In genomic region chr2:61371027-61371426, GRCh38 we compare ENCODE assay signal across 17 cellular contexts.
"Had no signal": no experiment of that assay in that cellular context is flagged by ENCODE, and none has a peak within 500 bp of the region (broad histone marks: within the 10 kb centered on the region; RNA-seq: fewer than 3 reads in every experiment).

No MANE protein-coding gene starts in this region.

- H3K27ac Mint-ChIP-seq: activated CD4-positive, alpha-beta memory T cell treated with anti-CD3 and anti-CD28 coated beads, Interleukin-2, amount 10 ng/mL, durations not matched to agents 7 days and 5 days; activated naive CD4-positive, alpha-beta T cell treated with anti-CD3 and anti-CD28 coated beads for 36 hours had no signal

- H3K4me3 ChIP-seq: adrenal gland, coronary artery, lung, skin epidermis, transverse colon had no signal

- H3K27me3 ChIP-seq: adrenal gland, neutrophil, transverse colon had no signal

- H3K4me1 ChIP-seq: adrenal gland, transverse colon had no signal

- DNase-seq: activated CD4-positive, alpha-beta memory T cell treated with anti-CD3 and anti-CD28 coated beads, Interleukin-2, amount 10 ng/mL, durations not matched to agents 7 days and 5 days; activated CD4-positive, alpha-beta T cell treated with anti-CD3 and anti-CD28 coated beads for 1 hour; activated naive CD4-positive, alpha-beta T cell treated with anti-CD3 and anti-CD28 coated beads for 36 hours; adrenal gland; caudate nucleus; effector CD4-positive, alpha-beta T cell; foreskin melanocyte; head of caudate nucleus; left colon; naive thymus-derived CD4-positive, alpha-beta T cell; posterior cingulate gyrus; substantia nigra; transverse colon had no signal

- H3K27ac ChIP-seq: adrenal gland, coronary artery, neutrophil, skin epidermis, transverse colon had no signal

- ATAC-seq: left colon; naive thymus-derived CD4-positive, alpha-beta T cell had no signal

- H3K9me3 Mint-ChIP-seq: activated CD4-positive, alpha-beta memory T cell treated with anti-CD3 and anti-CD28 coated beads, Interleukin-2, amount 10 ng/mL, durations not matched to agents 7 days and 5 days; activated naive CD4-positive, alpha-beta T cell treated with anti-CD3 and anti-CD28 coated beads for 36 hours; naive thymus-derived CD4-positive, alpha-beta T cell had no signal

- H3K27me3 Mint-ChIP-seq: activated CD4-positive, alpha-beta memory T cell treated with anti-CD3 and anti-CD28 coated beads, Interleukin-2, amount 10 ng/mL, durations not matched to agents 7 days and 5 days; naive thymus-derived CD4-positive, alpha-beta T cell had no signal

- H3K4me3 Mint-ChIP-seq: activated CD4-positive, alpha-beta memory T cell treated with anti-CD3 and anti-CD28 coated beads, Interleukin-2, amount 10 ng/mL, durations not matched to agents 7 days and 5 days; activated naive CD4-positive, alpha-beta T cell treated with anti-CD3 and anti-CD28 coated beads for 36 hours; naive thymus-derived CD4-positive, alpha-beta T cell had no signal

- H3K9me3 ChIP-seq: adrenal gland, neutrophil, transverse colon had no signal
